ENCODE assay signal across 13 cellular contexts in the genomic region with DNA sequence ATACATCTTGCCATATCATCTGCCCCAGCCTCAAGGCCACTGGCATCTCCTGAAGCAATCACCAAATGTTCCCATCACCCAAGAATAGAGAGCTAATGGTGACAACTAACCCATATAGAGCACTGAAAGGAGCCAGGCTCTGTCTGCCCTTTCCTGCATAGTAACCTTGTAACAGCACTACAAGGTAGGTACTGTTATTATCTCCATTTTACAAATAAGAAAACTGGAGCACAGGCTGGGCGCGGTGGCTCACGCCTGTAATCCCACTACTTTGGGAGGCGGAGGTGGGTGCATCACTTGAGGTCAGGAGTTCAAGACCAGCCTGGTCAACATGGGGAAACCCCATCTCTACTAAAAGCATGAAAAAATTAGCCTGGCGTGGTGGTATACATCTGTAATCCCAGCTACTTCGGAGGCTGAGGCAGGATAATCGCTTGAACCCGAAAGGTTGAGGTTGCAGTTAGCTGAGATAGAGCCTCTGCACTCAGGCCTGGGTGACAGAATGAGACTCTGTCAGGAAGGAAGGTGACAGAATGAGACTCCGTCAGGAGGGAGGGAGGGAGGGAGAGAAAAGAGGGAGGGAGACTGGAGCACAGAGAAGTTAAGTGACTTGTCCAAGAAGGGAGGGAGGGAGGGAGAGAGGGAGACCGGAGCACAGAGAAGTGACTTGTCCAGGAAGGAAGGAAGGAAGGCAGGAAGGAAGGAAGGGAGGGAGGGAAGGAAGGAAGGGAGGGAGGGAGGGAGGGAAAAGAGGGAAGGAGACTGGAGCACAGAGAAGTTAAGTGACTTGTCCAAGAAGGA. TPM values are rescaled to one million over a fixed set of nuclear protein-coding genes. Genes with fewer than 3 reads are reported as not detected.
DNase-seq lines count a peak whose midpoint lies in the region; ATAC-seq and TF ChIP-seq lines count a peak whose summit lies in the region.
"Had no signal": no experiment of that assay in that cellular context is flagged by ENCODE, and none has a peak within 500 bp of the region (broad histone marks: within the 10 kb centered on the region; RNA-seq: fewer than 3 reads in every experiment).

No MANE protein-coding gene starts in this region.

- no peaks in the 10 kb centered on the region for H3K27me3 Mint-ChIP-seq in CD4-positive, alpha-beta T cell
- peaks cover 8% of the 10 kb centered on the region for H3K27me3 Mint-ChIP-seq in activated naive CD8-positive, alpha-beta T cell treated with anti-CD3 and anti-CD28 coated beads for 36 hours

- CTCF ChIA-PET in CD4-positive, alpha-beta T cell (lab: Charles Lee) = interaction anchor here (0.6 kb wide), 1 partner anchor 14 kb away, joined by 3 read pairs; no protein-coding TSS in a partner anchor

- ATAC-seq in CD4-positive, alpha-beta T cell (ENCODE audit: poor library complexity) = no peak
- ATAC-seq in left colon (no peak), GM18519 (IDR thresholded peaks at IDR 0.05; ENCODE audit: low FRiP score, unreplicated experiment) (no peak)

- no peak overlapping the region for H3K27ac ChIP-seq in CD4-positive, alpha-beta T cell (ENCODE audit: low read depth, low read length)
- peak overlapping the region; percentile 79 to 80 for H3K27ac ChIP-seq in mucosa of rectum (ENCODE audit: low read depth in 2 of 2, low read length in 2 of 2)
- H3K27ac ChIP-seq: neural progenitor cell had no signal

- H3K4me1 Mint-ChIP-seq in CD4-positive, alpha-beta T cell (ENCODE audit: low read depth) = peaks cover 33% of the 10 kb centered on the region
- peaks cover 24% of the 10 kb centered on the region for H3K4me1 Mint-ChIP-seq in activated naive CD8-positive, alpha-beta T cell treated with anti-CD3 and anti-CD28 coated beads for 36 hours

- no peaks in the 10 kb centered on the region for H3K9me3 Mint-ChIP-seq in CD4-positive, alpha-beta T cell
- no peaks in the 10 kb centered on the region for H3K9me3 Mint-ChIP-seq in activated naive CD8-positive, alpha-beta T cell treated with anti-CD3 and anti-CD28 coated beads for 36 hours
- H3K9me3 Mint-ChIP-seq: neural progenitor cell had no signal

- H3K4me3 Mint-ChIP-seq in CD4-positive, alpha-beta T cell = peak overlapping the region; percentile 81
- peak overlapping the region; percentile 96 for H3K4me3 Mint-ChIP-seq in activated naive CD8-positive, alpha-beta T cell treated with anti-CD3 and anti-CD28 coated beads for 36 hours
- H3K4me3 Mint-ChIP-seq: neural progenitor cell had no signal

- peak overlapping the region; percentile 54 for H3K27ac Mint-ChIP-seq in CD4-positive, alpha-beta T cell
- no peak overlapping the region for H3K27ac Mint-ChIP-seq in activated naive CD8-positive, alpha-beta T cell treated with anti-CD3 and anti-CD28 coated beads for 36 hours
- H3K27ac Mint-ChIP-seq: neural progenitor cell had no signal

- peaks cover 0 to 2% of the 10 kb centered on the region in 2 donors for H3K36me3 ChIP-seq in mucosa of rectum (ENCODE audit: control insufficient read depth in 2 of 2, insufficient read depth in 2 of 2, low read length in 2 of 2)
- H3K36me3 ChIP-seq: neural progenitor cell had no signal

- no peaks in the 10 kb centered on the region for H3K9me3 ChIP-seq in CD4-positive, alpha-beta T cell (ENCODE audit: control insufficient read depth, low read length)
- H3K9me3 ChIP-seq in mucosa of rectum (ENCODE audit: control insufficient read depth in 2 of 2, low read length in 2 of 2) = no peaks in the 10 kb centered on the region

- POLR2A ChIA-PET in CD4-positive, alpha-beta T cell (lab: Charles Lee) = interaction anchor here (0.7 kb wide), 1 partner anchor 24 kb away, joined by 3 read pairs; no protein-coding TSS in a partner anchor

- H3K4me1 ChIP-seq in mucosa of rectum (ENCODE audit: control insufficient read depth in 2 of 2, insufficient read depth in 2 of 2, low read length in 2 of 2) = peaks cover 0 to 20% of the 10 kb centered on the region in 2 donors

- H3K27me3 ChIP-seq in CD4-positive, alpha-beta T cell (ENCODE audit: control insufficient read depth, insufficient read depth, low read length) = no peaks in the 10 kb centered on the region
- no peaks in the 10 kb centered on the region for H3K27me3 ChIP-seq in mucosa of rectum (ENCODE audit: control insufficient read depth in 2 of 2, insufficient read depth in 2 of 2, low read length in 2 of 2)

- H3K9ac ChIP-seq in mucosa of rectum (ENCODE audit: low read depth in 1 of 2, low read length in 2 of 2) = no peak overlapping the region
- H3K9ac ChIP-seq: neural progenitor cell had no signal

- intact Hi-C loops in CD4-positive, alpha-beta T cell (cut with DNase I, micrococcal nuclease) = loop anchor here in 1 of 2 experiments (10.0 kb wide), 2 partner anchors 158 to 1772 kb away; no protein-coding TSS in a partner anchor
- intact Hi-C loops in left colon (cut with DNase I, micrococcal nuclease) = no loop called here

- TF ChIP-seq CTCF in CD4-positive, alpha-beta T cell (IDR thresholded peaks at IDR 0.05) = no peak
- no peak for TF ChIP-seq CTCF in HFF-Myc (IDR thresholded peaks at IDR 0.05; ENCODE audit: low read depth, low read length, missing control alignments)

- no peak for DNase-seq in CD4-positive, alpha-beta T cell
- DNase-seq in HFF-Myc (ENCODE audit: extremely low read depth, low read depth) (no peak), NCI-H526 treated with DMSO at 0.1 percent for 48 hours (lab: John Stamatoyannopoulos, UW) (no peak), CD1c-positive myeloid dendritic cell (ENCODE audit: extremely low spot score) (no peak), left colon (no peak)
- DNase-seq in activated naive CD8-positive, alpha-beta T cell treated with anti-CD3 and anti-CD28 coated beads for 36 hours = no peak
- DNase-seq: effector memory CD4-positive, alpha-beta T cell; MV-4-11; NCI-H774; substantia nigra had no signal

- H3K36me3 Mint-ChIP-seq in CD4-positive, alpha-beta T cell (ENCODE audit: low read depth) = no peaks in the 10 kb centered on the region
- H3K36me3 Mint-ChIP-seq in activated naive CD8-positive, alpha-beta T cell treated with anti-CD3 and anti-CD28 coated beads for 36 hours = peaks cover 22% of the 10 kb centered on the region
- H3K36me3 Mint-ChIP-seq: neural progenitor cell had no signal

- H3K4me3 ChIP-seq in HFF-Myc (replicated peaks; ENCODE audit: low read depth, low read length) (peak overlapping the region; percentile 94), mucosa of rectum (ENCODE audit: low read length in 2 of 2) (no peak overlapping the region)
- H3K4me3 ChIP-seq: neural progenitor cell had no signal

RNA-seq across cellular contexts. Expression of a gene that starts 2.2 kb away (rescaled TPM):
- 1 to 10 TPM; 2.8 to 3.0 TPM for total RNA-seq in CD4-positive, alpha-beta T cell
- total RNA-seq in activated naive CD8-positive, alpha-beta T cell treated with anti-CD3 and anti-CD28 coated beads for 36 hours = 10 to 100 TPM; 25.0 to 28.4 TPM
- total RNA-seq in left colon = 10 to 100 TPM; 32.9 to 33.2 TPM

Comparison
In these comparisons a context has a peak if more than half of its experiments do, and no peak if none do; other contexts are left out.
1. RNA of a gene that starts 2.2 kb away (total RNA-seq): 32.9 to 33.2 TPM in left colon and 25.0 to 28.4 TPM in activated naive CD8-positive, alpha-beta T cell treated with anti-CD3 and anti-CD28 coated beads for 36 hours; 2.8 to 3.0 TPM in CD4-positive, alpha-beta T cell; every median in the first group is over 4 times any median in the second.